In genomic region chr9:5838884-5839571, GRCh38 we compare ENCODE assay signal across 10 cellular contexts.
DNase-seq lines count a peak whose midpoint lies in the region; ATAC-seq lines count a peak whose summit lies in the region.
"Had no signal": no experiment of that assay in that cellular context is flagged by ENCODE, and none has a peak within 500 bp of the region (broad histone marks: within the 10 kb centered on the region; RNA-seq: fewer than 3 reads in every experiment).

No MANE protein-coding gene starts in this region.

- no peaks in the 10 kb centered on the region for H3K27me3 ChIP-seq in adipocyte (replicated peaks; ENCODE audit: control insufficient read depth, insufficient read depth, low read length)

- H3K36me3 ChIP-seq in adipocyte (ENCODE audit: control insufficient read depth, insufficient read depth, low read length, severe bottlenecking) = no peaks in the 10 kb centered on the region

- no peak overlapping the region for H3K9ac ChIP-seq in adipocyte (ENCODE audit: low read length)

- H3K9me3 ChIP-seq in adipocyte (ENCODE audit: control insufficient read depth, low read length) = no peaks in the 10 kb centered on the region

- H3K4me3 ChIP-seq in adipocyte (ENCODE audit: low read length) = no peak overlapping the region

- H3K4me1 ChIP-seq in adipocyte (ENCODE audit: control insufficient read depth, insufficient read depth, low read length) = peaks cover 7% of the 10 kb centered on the region

- ATAC-seq in GM18861 (IDR thresholded peaks at IDR 0.05; ENCODE audit: unreplicated experiment) (no peak), HG03025 (IDR thresholded peaks at IDR 0.05; ENCODE audit: low FRiP score, unreplicated experiment) (no peak)

- DNase-seq in AG20443 (ENCODE audit: low spot score) (peak; percentile 58), HuH-7 (ENCODE audit: low spot score) (peak; percentile 70), adipocyte (ENCODE audit: low read depth) (peak; percentile 55), islet precursor cell (peak; percentile 71), DMS79 treated with DMSO at 0.1 percent for 48 hours (lab: John Stamatoyannopoulos, UW) (no peak)
- DNase-seq in stimulated activated CD4-positive, alpha-beta T cell treated with anti-CD3 and anti-CD28 coated beads, Interleukin-4, amount 100 ng/mL, for 4 hours = no peak
- DNase-seq: activated naive CD4-positive, alpha-beta T cell treated with anti-CD3 and anti-CD28 coated beads, Interleukin-2, amount 10 ng/mL, durations not matched to agents 7 days and 5 days; DND-41 had no signal

Comparison
In these comparisons a context has a peak if more than half of its experiments do, and no peak if none do; other contexts are left out.
1. DNase-seq: peak in AG20443 (single experiment), HuH-7 (single experiment), adipocyte (single experiment) and islet precursor cell (single experiment); none in DMS79 treated with DMSO at 0.1 percent for 48 hours (single experiment) and stimulated activated CD4-positive, alpha-beta T cell treated with anti-CD3 and anti-CD28 coated beads, Interleukin-4, amount 100 ng/mL, for 4 hours (0 of 2).